31 cellular contexts compared by ENCODE assay signal in the genomic region with DNA sequence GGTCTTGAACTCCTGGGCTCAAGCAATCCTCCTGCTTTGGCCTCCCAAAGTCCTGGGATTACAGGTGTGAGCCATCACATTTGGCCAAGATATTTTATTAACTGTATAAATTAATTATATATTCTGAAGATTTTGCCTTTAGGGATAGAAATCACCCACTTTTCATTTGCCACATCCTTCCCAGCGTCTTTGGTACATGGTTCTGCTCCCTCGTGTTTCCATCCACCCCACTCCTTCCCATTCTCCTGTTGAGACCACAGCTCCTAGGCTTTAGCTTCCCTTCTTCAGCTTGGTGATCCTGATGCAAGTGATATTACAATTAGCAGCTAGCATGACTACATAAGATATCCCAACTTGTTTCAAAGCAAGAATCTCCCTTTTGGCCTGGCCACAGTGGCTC. TPM values are rescaled to one million over a fixed set of nuclear protein-coding genes. Genes with fewer than 3 reads are reported as not detected.
"Had no signal": no experiment of that assay in that cellular context is flagged by ENCODE, and none has a peak within 500 bp of the region (broad histone marks: within the 10 kb centered on the region; RNA-seq: fewer than 3 reads in every experiment).

No MANE protein-coding gene starts in this region.

- H3K4me3 Mint-ChIP-seq: dendritic cell treated with granulocyte-macrophage colony-stimulating factor and Interleukin-4, amounts not matched to agents 40 ng/mL and 50 ng/mL, for 4 days; endodermal cell; naive thymus-derived CD8-positive, alpha-beta T cell; neural crest cell; stimulated activated memory B cell treated with anti-CD40 and anti-IgM and Interleukin-4, amounts not matched to agents 10 μg/mL and 1 μg/mL and 100 μg/mL, for 72 hours had no signal

- H3K36me3 Mint-ChIP-seq: stimulated activated memory B cell treated with anti-CD40 and anti-IgM and Interleukin-4, amounts not matched to agents 10 μg/mL and 1 μg/mL and 100 μg/mL, for 72 hours had no signal

- H3K4me1 ChIP-seq: foreskin keratinocyte, left lung, psoas muscle, upper lobe of left lung had no signal

- H3K9me3 Mint-ChIP-seq: dendritic cell treated with granulocyte-macrophage colony-stimulating factor and Interleukin-4, amounts not matched to agents 40 ng/mL and 50 ng/mL, for 4 days; stimulated activated memory B cell treated with anti-CD40 and anti-IgM and Interleukin-4, amounts not matched to agents 10 μg/mL and 1 μg/mL and 100 μg/mL, for 72 hours had no signal

- H3K27me3 Mint-ChIP-seq: naive thymus-derived CD8-positive, alpha-beta T cell had no signal

- H3K27me3 ChIP-seq: foreskin keratinocyte, gastroesophageal sphincter, heart right ventricle, left lung, sigmoid colon, spleen, tibial nerve, upper lobe of left lung had no signal

- H3K27ac Mint-ChIP-seq: dendritic cell treated with granulocyte-macrophage colony-stimulating factor and Interleukin-4, amounts not matched to agents 40 ng/mL and 50 ng/mL, for 4 days; endodermal cell; stimulated activated memory B cell treated with anti-CD40 and anti-IgM and Interleukin-4, amounts not matched to agents 10 μg/mL and 1 μg/mL and 100 μg/mL, for 72 hours had no signal

- ATAC-seq: esophagus mucosa; foreskin keratinocyte; gastroesophageal sphincter; heart right ventricle; left cardiac atrium; left lung; naive thymus-derived CD8-positive, alpha-beta T cell; psoas muscle; stimulated activated memory B cell treated with anti-CD40 and anti-IgM and Interleukin-4, amounts not matched to agents 10 μg/mL and 1 μg/mL and 100 μg/mL, for 72 hours; stimulated activated naive CD8-positive, alpha-beta T cell treated with anti-CD3 and anti-CD28 coated beads, Interleukin-15, Interleukin-2, amounts not matched to agents 100 U/mL and 50 U/mL, for 24 hours had no signal

- H3K4me1 Mint-ChIP-seq: endodermal cell had no signal

- H3K4me3 ChIP-seq: gastroesophageal sphincter, heart right ventricle, left lung, psoas muscle, sigmoid colon, skin epidermis, spleen, thoracic aorta, tibial nerve, upper lobe of left lung had no signal

- DNase-seq: effector CD8-positive, alpha-beta T cell; endodermal cell; foreskin keratinocyte; heart right ventricle; hippocampal formation; left cardiac atrium; left lung; mesendoderm; naive thymus-derived CD8-positive, alpha-beta T cell; psoas muscle; right cardiac atrium; sigmoid colon; spleen; stimulated activated CD4-positive, alpha-beta T cell treated with anti-CD3 and anti-CD28 coated beads, Interleukin-4, amount 100 ng/mL, for 4 hours; stimulated activated naive CD8-positive, alpha-beta T cell treated with anti-CD3 and anti-CD28 coated beads, Interleukin-15, Interleukin-2, amounts not matched to agents 100 U/mL and 50 U/mL, for 24 hours; upper lobe of left lung had no signal

- H3K27ac ChIP-seq: epithelial cell of prostate, foreskin keratinocyte, gastroesophageal sphincter, heart right ventricle, left lung, psoas muscle, sigmoid colon, skin epidermis, thoracic aorta, tibial nerve, upper lobe of left lung had no signal

- H3K9me3 ChIP-seq: gastroesophageal sphincter, left lung, psoas muscle, sigmoid colon, thoracic aorta, upper lobe of left lung had no signal

- H3K36me3 ChIP-seq: gastroesophageal sphincter, heart right ventricle, left lung, sigmoid colon, spleen, thoracic aorta, tibial nerve, upper lobe of left lung had no signal

RNA-seq across cellular contexts. Expression of a gene that starts 8.4 kb away (rescaled TPM):
- total RNA-seq: endodermal cell; esophagus mucosa; foreskin keratinocyte; kidney epithelial cell; lung microvascular endothelial cell; naive thymus-derived CD8-positive, alpha-beta T cell; neural crest cell; renal cortical epithelial cell had no signal
- polyA plus RNA-seq: foreskin keratinocyte had no signal

RNA-seq across cellular contexts. Expression of a gene that starts 44.1 kb away (rescaled TPM):
- total RNA-seq: endodermal cell, esophagus mucosa, fibroblast of lung, gastroesophageal sphincter, heart right ventricle, kidney epithelial cell, left cardiac atrium, left lung, lower leg skin, lung microvascular endothelial cell, neural crest cell, osteoblast, renal cortical epithelial cell, right cardiac atrium, sigmoid colon, thoracic aorta, tibial nerve, upper lobe of left lung had no signal
- polyA plus RNA-seq: fibroblast of lung, right cardiac atrium had no signal
